ENCODE assay signal across 8 cellular contexts in the genomic region with DNA sequence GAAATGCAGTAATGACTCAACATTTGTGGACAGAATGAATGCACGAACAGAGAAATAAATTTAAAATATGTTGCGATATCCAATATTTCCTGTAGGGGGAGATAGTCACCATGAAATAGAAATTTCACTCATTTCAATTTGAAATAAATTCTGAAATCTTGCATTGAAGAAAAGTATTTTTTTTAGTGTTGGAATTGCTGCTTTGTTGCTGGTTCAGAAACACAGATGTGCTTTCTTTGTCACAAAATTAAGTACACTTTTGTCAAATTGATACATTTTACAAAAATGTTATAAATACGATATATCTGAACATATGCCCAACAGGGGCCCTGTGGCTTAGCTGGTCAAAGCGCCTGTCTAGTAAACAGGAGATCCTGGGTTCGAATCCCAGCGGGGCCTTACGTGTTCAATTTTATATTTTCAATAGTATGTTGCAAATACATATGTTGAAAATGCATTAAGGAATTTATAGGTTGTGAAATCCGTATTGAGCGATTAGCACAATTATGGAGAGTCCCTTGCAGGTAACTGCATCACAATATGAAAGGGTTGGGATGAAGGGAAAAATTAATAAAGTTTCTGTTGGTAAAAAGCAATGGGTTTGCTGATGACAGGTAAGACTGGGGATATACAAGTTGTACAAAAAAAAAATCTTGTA.
DNase-seq lines count a peak whose midpoint lies in the region; ATAC-seq and TF ChIP-seq lines count a peak whose summit lies in the region.

No MANE protein-coding gene starts in this region.

- H3K4me3 ChIP-seq in GM12864 (ENCODE audit: low read depth, low read length) = no peak overlapping the region
- H3K4me3 ChIP-seq in right atrium auricular region = no peak overlapping the region

- H3K4me1 Mint-ChIP-seq in activated T-helper 17 cell treated with anti-CD3 and anti-CD28 coated beads, Interleukin-2, amount 50 U/mL, for 72 hours = peaks cover 16% of the 10 kb centered on the region
- peaks cover 14 to 24% of the 10 kb centered on the region in 2 donors for H3K4me1 Mint-ChIP-seq in stimulated activated naive B cell treated with anti-CD40 and anti-IgM and Interleukin-4, amounts not matched to agents 10 μg/mL and 1 μg/mL and 100 μg/mL, for 72 hours

- H3K9me3 ChIP-seq in right atrium auricular region = no peaks in the 10 kb centered on the region

- H3K27me3 Mint-ChIP-seq in activated T-helper 17 cell treated with anti-CD3 and anti-CD28 coated beads, Interleukin-2, amount 50 U/mL, for 72 hours = no peaks in the 10 kb centered on the region
- no peaks in the 10 kb centered on the region for H3K27me3 Mint-ChIP-seq in stimulated activated naive B cell treated with anti-CD40 and anti-IgM and Interleukin-4, amounts not matched to agents 10 μg/mL and 1 μg/mL and 100 μg/mL, for 72 hours

- H3K4me3 Mint-ChIP-seq in activated T-helper 17 cell treated with anti-CD3 and anti-CD28 coated beads, Interleukin-2, amount 50 U/mL, for 72 hours = peak overlapping the region; percentile 67
- peak overlapping the region; percentile 23 to 32 for H3K4me3 Mint-ChIP-seq in stimulated activated naive B cell treated with anti-CD40 and anti-IgM and Interleukin-4, amounts not matched to agents 10 μg/mL and 1 μg/mL and 100 μg/mL, for 72 hours

- no peaks in the 10 kb centered on the region for H3K27me3 ChIP-seq in right atrium auricular region

- peak; percentile 39 for ATAC-seq in activated T-helper 17 cell treated with anti-CD3 and anti-CD28 coated beads, Interleukin-2, amount 50 U/mL, for 72 hours (replicated peaks)
- no peak for ATAC-seq in stimulated activated naive B cell treated with anti-CD40 and anti-IgM and Interleukin-4, amounts not matched to agents 10 μg/mL and 1 μg/mL and 100 μg/mL, for 72 hours (replicated peaks)
- ATAC-seq in HG03175 (IDR thresholded peaks at IDR 0.05; ENCODE audit: unreplicated experiment) = no peak

- peak; percentile 37 for TF ChIP-seq CTCF in GM12864 (IDR thresholded peaks at IDR 0.05; ENCODE audit: low read depth, low read length, missing control alignments)
- TF ChIP-seq CTCF in right atrium auricular region (IDR thresholded peaks at IDR 0.05) = peak; percentile 68 to 82

- no peaks in the 10 kb centered on the region for H3K9me3 Mint-ChIP-seq in activated T-helper 17 cell treated with anti-CD3 and anti-CD28 coated beads, Interleukin-2, amount 50 U/mL, for 72 hours
- H3K9me3 Mint-ChIP-seq in stimulated activated naive B cell treated with anti-CD40 and anti-IgM and Interleukin-4, amounts not matched to agents 10 μg/mL and 1 μg/mL and 100 μg/mL, for 72 hours = no peaks in the 10 kb centered on the region

- H3K4me1 ChIP-seq in right atrium auricular region = peaks cover 0 to 8% of the 10 kb centered on the region in 2 donors

- DNase-seq in AG20443 (ENCODE audit: low spot score) (peak; percentile 32), GM12864 (ENCODE audit: low read depth) (no peak), NCI-H2227 (lab: John Stamatoyannopoulos, UW; ENCODE audit: unreplicated experiment) (peak; percentile 85), right atrium auricular region (ENCODE audit: low spot score) (no peak), posterior vena cava (ENCODE audit: low spot score) (no peak)
- DNase-seq in stimulated activated naive B cell treated with anti-CD40 and anti-IgM and Interleukin-4, amounts not matched to agents 10 μg/mL and 1 μg/mL and 100 μg/mL, for 72 hours = no peak

- H3K27ac ChIP-seq in right atrium auricular region = no peak overlapping the region

- no peaks in the 10 kb centered on the region for H3K36me3 ChIP-seq in right atrium auricular region

- peaks cover 7% of the 10 kb centered on the region for H3K36me3 Mint-ChIP-seq in activated T-helper 17 cell treated with anti-CD3 and anti-CD28 coated beads, Interleukin-2, amount 50 U/mL, for 72 hours (ENCODE audit: low read depth)
- peaks cover 0 to 4% of the 10 kb centered on the region in 2 donors for H3K36me3 Mint-ChIP-seq in stimulated activated naive B cell treated with anti-CD40 and anti-IgM and Interleukin-4, amounts not matched to agents 10 μg/mL and 1 μg/mL and 100 μg/mL, for 72 hours

- peak overlapping the region; percentile 79 for H3K27ac Mint-ChIP-seq in activated T-helper 17 cell treated with anti-CD3 and anti-CD28 coated beads, Interleukin-2, amount 50 U/mL, for 72 hours
- H3K27ac Mint-ChIP-seq in stimulated activated naive B cell treated with anti-CD40 and anti-IgM and Interleukin-4, amounts not matched to agents 10 μg/mL and 1 μg/mL and 100 μg/mL, for 72 hours = peak overlapping the region; percentile 89

- intact Hi-C loops in posterior vena cava (cut with DNase I) = no loop called here

Comparison
In these comparisons a context has a peak if more than half of its experiments do, and no peak if none do; other contexts are left out.
1. DNase-seq: peak in AG20443 (single experiment) and NCI-H2227 (single experiment); none in GM12864 (single experiment), right atrium auricular region (single experiment), stimulated activated naive B cell treated with anti-CD40 and anti-IgM and Interleukin-4, amounts not matched to agents 10 μg/mL and 1 μg/mL and 100 μg/mL, for 72 hours (single experiment) and posterior vena cava (single experiment).